In the genomic region with DNA sequence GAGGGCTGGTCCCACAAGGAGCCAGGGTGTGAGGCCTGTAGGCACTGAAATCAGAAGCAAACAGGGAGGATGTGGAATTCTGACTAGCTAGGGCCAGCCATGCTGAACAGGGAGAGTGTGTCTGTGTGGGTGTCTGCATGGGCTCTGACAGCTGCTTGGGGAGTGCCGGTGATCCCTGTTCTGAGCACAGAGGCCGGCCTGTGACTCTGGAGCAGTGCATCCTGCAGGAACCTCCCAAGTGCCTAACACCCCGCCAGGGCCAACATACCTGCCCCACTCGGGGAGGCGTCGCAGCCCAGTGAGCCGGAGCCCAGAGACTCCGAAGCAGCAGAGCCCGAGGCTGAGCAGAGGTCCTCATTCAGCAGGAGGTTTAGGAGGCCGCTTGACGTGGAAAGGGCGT, we compare ENCODE assay signal across 25 cellular contexts.
"Had no signal": no experiment of that assay in that cellular context is flagged by ENCODE, and none has a peak within 500 bp of the region (broad histone marks: within the 10 kb centered on the region; RNA-seq: fewer than 3 reads in every experiment).

No MANE protein-coding gene starts in this region.

- H3K36me3 ChIP-seq: brain microvascular endothelial cell, cardiac muscle cell had no signal

- H3K9me3 ChIP-seq: MG63, Peyer's patch had no signal

- H3K4me1 Mint-ChIP-seq: activated B cell treated with CpG ODN at 0.5 μM for 24 hours; activated CD4-positive, alpha-beta memory T cell treated with anti-CD3 and anti-CD28 coated beads, Interleukin-2, amount 10 ng/mL, durations not matched to agents 7 days and 5 days; activated T-helper 17 cell treated with anti-CD3 and anti-CD28 coated beads, Interleukin-2, amount 50 U/mL, for 72 hours had no signal

- H3K4me1 ChIP-seq: Peyer's patch had no signal

- H3K4me3 Mint-ChIP-seq: activated B cell treated with CpG ODN at 0.5 μM for 24 hours; activated CD4-positive, alpha-beta memory T cell treated with anti-CD3 and anti-CD28 coated beads, Interleukin-2, amount 10 ng/mL, durations not matched to agents 7 days and 5 days; activated naive CD4-positive, alpha-beta T cell treated with anti-CD3 and anti-CD28 coated beads for 36 hours; activated naive CD8-positive, alpha-beta T cell; activated T-helper 17 cell treated with anti-CD3 and anti-CD28 coated beads, Interleukin-2, amount 50 U/mL, for 72 hours; T-helper 1 cell treated with Interleukin-12 subunit alpha and Interleukin-12 subunit beta and Interleukin-4 antibody, amounts not matched to agents 30 μg/mL and 1 μg/mL, for 36 hours had no signal

- H3K27me3 Mint-ChIP-seq: activated B cell treated with CpG ODN at 0.5 μM for 24 hours; activated CD4-positive, alpha-beta memory T cell treated with anti-CD3 and anti-CD28 coated beads, Interleukin-2, amount 10 ng/mL, durations not matched to agents 7 days and 5 days; activated naive CD8-positive, alpha-beta T cell; activated T-helper 17 cell treated with anti-CD3 and anti-CD28 coated beads, Interleukin-2, amount 50 U/mL, for 72 hours had no signal

- H3K27ac ChIP-seq: brain microvascular endothelial cell, cardiac muscle cell, Peyer's patch, RWPE1 had no signal

- ATAC-seq: activated T-helper 17 cell treated with anti-CD3 and anti-CD28 coated beads, Interleukin-2, amount 50 U/mL, for 72 hours had no signal

- H3K27me3 ChIP-seq: brain microvascular endothelial cell, cardiac muscle cell, MG63, Peyer's patch had no signal

- H3K27ac Mint-ChIP-seq: activated B cell treated with CpG ODN at 0.5 μM for 24 hours; activated CD4-positive, alpha-beta memory T cell treated with anti-CD3 and anti-CD28 coated beads, Interleukin-2, amount 10 ng/mL, durations not matched to agents 7 days and 5 days; activated naive CD4-positive, alpha-beta T cell treated with anti-CD3 and anti-CD28 coated beads for 36 hours; activated naive CD8-positive, alpha-beta T cell; activated T-helper 17 cell treated with anti-CD3 and anti-CD28 coated beads, Interleukin-2, amount 50 U/mL, for 72 hours; T-helper 1 cell treated with Interleukin-12 subunit alpha and Interleukin-12 subunit beta and Interleukin-4 antibody, amounts not matched to agents 30 μg/mL and 1 μg/mL, for 36 hours had no signal

- DNase-seq: activated B cell treated with CpG ODN at 0.5 μM for 24 hours; activated CD4-positive, alpha-beta memory T cell treated with anti-CD3 and anti-CD28 coated beads, Interleukin-2, amount 10 ng/mL, durations not matched to agents 7 days and 5 days; activated CD4-positive, alpha-beta T cell treated with anti-CD3 and anti-CD28 coated beads, Interleukin-2, amount 50 U/mL, for 1 hour; activated gamma-delta T cell; activated naive CD4-positive, alpha-beta T cell treated with anti-CD3 and anti-CD28 coated beads for 36 hours; activated T-cell treated with anti-CD3 and anti-CD28 coated beads for 4 hours; activated T-cell treated with anti-CD3 and anti-CD28 coated beads, Interleukin-2, amount 50 U/mL, for 48 hours; amygdala; brain microvascular endothelial cell; MG63; MV-4-11; NCI-H1092 treated with DMSO at 0.1 percent for 48 hours; NCI-H1417 treated with DMSO at 0.1 percent for 48 hours; NCI-H1694; NCI-H2029; NCI-H510A treated with DMSO at 0.1 percent for 48 hours; NCI-H69; NK-92 treated with Interleukin-12 subunit alpha and Interleukin-12 subunit beta, amount 100 ng/mL, for 24 hours; Peyer's patch; SHP77 treated with DMSO at 0.1 percent for 48 hours had no signal

- H3K9me3 Mint-ChIP-seq: activated B cell treated with CpG ODN at 0.5 μM for 24 hours; activated CD4-positive, alpha-beta memory T cell treated with anti-CD3 and anti-CD28 coated beads, Interleukin-2, amount 10 ng/mL, durations not matched to agents 7 days and 5 days; activated naive CD4-positive, alpha-beta T cell treated with anti-CD3 and anti-CD28 coated beads for 36 hours; activated T-helper 17 cell treated with anti-CD3 and anti-CD28 coated beads, Interleukin-2, amount 50 U/mL, for 72 hours; T-helper 1 cell treated with Interleukin-12 subunit alpha and Interleukin-12 subunit beta and Interleukin-4 antibody, amounts not matched to agents 30 μg/mL and 1 μg/mL, for 36 hours had no signal

- H3K4me3 ChIP-seq: cardiac muscle cell, MG63, Peyer's patch had no signal
